8 cellular contexts compared by ENCODE assay signal in genomic region chr13:51797664-51798488, GRCh38. TPM values are rescaled to one million over a fixed set of nuclear protein-coding genes. Genes with fewer than 3 reads are reported as not detected.
DNase-seq lines count a peak whose midpoint lies in the region; ATAC-seq and TF ChIP-seq lines count a peak whose summit lies in the region.

No MANE protein-coding gene starts in this region.

- peak; percentile 55 for ATAC-seq in GM18502 (IDR thresholded peaks at IDR 0.05; ENCODE audit: poor library complexity, unreplicated experiment)
- no peak for ATAC-seq in HG03565 (IDR thresholded peaks at IDR 0.05; ENCODE audit: unreplicated experiment)

- no peaks in the 10 kb centered on the region for H3K27me3 ChIP-seq in HL-60 (ENCODE audit: insufficient read depth, poor library complexity, severe bottlenecking)

- no peak overlapping the region for H3K4me3 ChIP-seq in HL-60 (replicated peaks; ENCODE audit: insufficient read depth, low read length)

- H3K36me3 Mint-ChIP-seq in activated T-cell treated with anti-CD3 and anti-CD28 coated beads, Interleukin-2, amount 50 U/mL, for 24 hours (ENCODE audit: low read depth), result peaks cover 9% of the 10 kb centered on the region
- peaks cover under 1% of the 10 kb centered on the region for H3K36me3 Mint-ChIP-seq in progenitor cell of endocrine pancreas (ENCODE audit: insufficient read depth)

- H3K4me3 Mint-ChIP-seq in activated T-cell treated with anti-CD3 and anti-CD28 coated beads, Interleukin-2, amount 50 U/mL, for 24 hours, result no peak overlapping the region
- H3K4me3 Mint-ChIP-seq in progenitor cell of endocrine pancreas (ENCODE audit: low read depth), result no peak overlapping the region

- peaks cover 50% of the 10 kb centered on the region for H3K4me1 Mint-ChIP-seq in activated T-cell treated with anti-CD3 and anti-CD28 coated beads, Interleukin-2, amount 50 U/mL, for 24 hours (ENCODE audit: low read depth)
- H3K4me1 Mint-ChIP-seq in progenitor cell of endocrine pancreas (ENCODE audit: low read depth), result peaks cover 2% of the 10 kb centered on the region

- DNase-seq in AG09319 (ENCODE audit: extremely low read depth, low read depth) (no peak), HL-60 (ENCODE audit: low read depth in 1 of 2, low spot score in 1 of 2) (peak in 1 of 2 experiments; percentile 67), NCI-H524 treated with DMSO at 0.1 percent for 48 hours (lab: John Stamatoyannopoulos, UW) (peak; percentile 92), fibroblast of peridontal ligament (ENCODE audit: extremely low read depth) (peak; percentile 54), progenitor cell of endocrine pancreas (ENCODE audit: low spot score, unreplicated experiment) (peak; percentile 35)
- DNase-seq in activated T-cell treated with anti-CD3 and anti-CD28 coated beads, Interleukin-2, amount 50 U/mL, for 24 hours, result peak; percentile 59

- no peak overlapping the region for H3K27ac ChIP-seq in HL-60 (replicated peaks)

- H3K27ac Mint-ChIP-seq in activated T-cell treated with anti-CD3 and anti-CD28 coated beads, Interleukin-2, amount 50 U/mL, for 24 hours, result no peak overlapping the region
- H3K27ac Mint-ChIP-seq in progenitor cell of endocrine pancreas, result peak overlapping the region; percentile 4

- peak; percentile 30 for TF ChIP-seq CTCF in AG09319 (IDR thresholded peaks at IDR 0.05; ENCODE audit: low read depth, low read length)
- peak; percentile 11 for TF ChIP-seq CTCF in HL-60 (IDR thresholded peaks at IDR 0.05; ENCODE audit: insufficient read depth, low read length)
- TF ChIP-seq CTCF in progenitor cell of endocrine pancreas (IDR thresholded peaks at IDR 0.05; ENCODE audit: unreplicated experiment), result peak; percentile 72

- no peaks in the 10 kb centered on the region for H3K9me3 Mint-ChIP-seq in activated T-cell treated with anti-CD3 and anti-CD28 coated beads, Interleukin-2, amount 50 U/mL, for 24 hours
- H3K9me3 Mint-ChIP-seq in progenitor cell of endocrine pancreas (ENCODE audit: low read depth), result no peaks in the 10 kb centered on the region

- H3K27me3 Mint-ChIP-seq in activated T-cell treated with anti-CD3 and anti-CD28 coated beads, Interleukin-2, amount 50 U/mL, for 24 hours, result no peaks in the 10 kb centered on the region
- H3K27me3 Mint-ChIP-seq in progenitor cell of endocrine pancreas, result no peaks in the 10 kb centered on the region

RNA-seq across cellular contexts. Expression of gene DHRS12, which starts 6.1 kb away (rescaled TPM):
- 16.2 and 19.6 TPM in 2 replicates for total RNA-seq in progenitor cell of endocrine pancreas

RNA-seq across cellular contexts. Expression of gene TMEM272, which starts 47.1 kb away (rescaled TPM):
- total RNA-seq in progenitor cell of endocrine pancreas, result 1.3 and 1.5 TPM in 2 replicates

Comparison
In these comparisons a context has a peak if more than half of its experiments do, and no peak if none do; other contexts are left out.
1. CTCF ChIP-seq: peak in every context shown above with its lines; median percentile 72 in progenitor cell of endocrine pancreas; 30 in AG09319; 11 in HL-60.